12 cellular contexts compared by ENCODE assay signal in genomic region chr2:217974389-217975005, GRCh38.
"Had no signal": no experiment of that assay in that cellular context is flagged by ENCODE, and none has a peak within 500 bp of the region (broad histone marks: within the 10 kb centered on the region; RNA-seq: fewer than 3 reads in every experiment).

No MANE protein-coding gene starts in this region.

- ATAC-seq: activated CD8-positive, alpha-beta T cell treated with anti-CD3 and anti-CD28 coated beads, Interleukin-2, amount 10 ng/mL, durations not matched to agents 7 days and 5 days; mucosa of descending colon; natural killer cell treated with Interleukin-12 subunit alpha and Interleukin-12 subunit beta and Interleukin-15 and Interleukin-18, amount 100 ng/mL, for 72 hours; WTC11 had no signal

- H3K9me3 ChIP-seq: mucosa of descending colon had no signal

- H3K4me3 ChIP-seq: coronary artery, mucosa of descending colon, skin epidermis had no signal

- DNase-seq: activated CD4-positive, alpha-beta T cell treated with anti-CD3 and anti-CD28 coated beads for 48 hours; activated CD8-positive, alpha-beta memory T cell treated with anti-CD3 and anti-CD28 coated beads, Interleukin-2, amount 50 U/mL, for 48 hours; activated CD8-positive, alpha-beta T cell treated with anti-CD3 and anti-CD28 coated beads, Interleukin-2, amount 10 ng/mL, durations not matched to agents 7 days and 5 days; activated naive CD4-positive, alpha-beta T cell treated with anti-CD3 and anti-CD28 coated beads for 36 hours; central memory CD4-positive, alpha-beta T cell; effector CD8-positive, alpha-beta T cell; hippocampal formation; mucosa of descending colon had no signal
